In genomic region chr20:62927128-62927705, GRCh38 we compare ENCODE assay signal across 2 cellular contexts.
TF ChIP-seq lines count a peak whose summit lies in the region.

No MANE protein-coding gene starts in this region.

TF ChIP-seq in SK-N-SH, 30 proteins besides CTCF, POLR2A, EP300 and RAD21 (continued from another document):
- TF ChIP-seq, protein P1, sequence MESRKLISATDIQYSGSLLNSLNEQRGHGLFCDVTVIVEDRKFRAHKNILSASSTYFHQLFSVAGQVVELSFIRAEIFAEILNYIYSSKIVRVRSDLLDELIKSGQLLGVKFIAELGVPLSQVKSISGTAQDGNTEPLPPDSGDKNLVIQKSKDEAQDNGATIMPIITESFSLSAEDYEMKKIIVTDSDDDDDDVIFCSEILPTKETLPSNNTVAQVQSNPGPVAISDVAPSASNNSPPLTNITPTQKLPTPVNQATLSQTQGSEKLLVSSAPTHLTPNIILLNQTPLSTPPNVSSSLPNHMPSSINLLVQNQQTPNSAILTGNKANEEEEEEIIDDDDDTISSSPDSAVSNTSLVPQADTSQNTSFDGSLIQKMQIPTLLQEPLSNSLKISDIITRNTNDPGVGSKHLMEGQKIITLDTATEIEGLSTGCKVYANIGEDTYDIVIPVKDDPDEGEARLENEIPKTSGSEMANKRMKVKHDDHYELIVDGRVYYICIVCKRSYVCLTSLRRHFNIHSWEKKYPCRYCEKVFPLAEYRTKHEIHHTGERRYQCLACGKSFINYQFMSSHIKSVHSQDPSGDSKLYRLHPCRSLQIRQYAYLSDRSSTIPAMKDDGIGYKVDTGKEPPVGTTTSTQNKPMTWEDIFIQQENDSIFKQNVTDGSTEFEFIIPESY (IDR thresholded peaks at IDR 0.05; ENCODE audit: borderline replicate concordance, low read depth) = no peak
- TF ChIP-seq, protein P2, sequence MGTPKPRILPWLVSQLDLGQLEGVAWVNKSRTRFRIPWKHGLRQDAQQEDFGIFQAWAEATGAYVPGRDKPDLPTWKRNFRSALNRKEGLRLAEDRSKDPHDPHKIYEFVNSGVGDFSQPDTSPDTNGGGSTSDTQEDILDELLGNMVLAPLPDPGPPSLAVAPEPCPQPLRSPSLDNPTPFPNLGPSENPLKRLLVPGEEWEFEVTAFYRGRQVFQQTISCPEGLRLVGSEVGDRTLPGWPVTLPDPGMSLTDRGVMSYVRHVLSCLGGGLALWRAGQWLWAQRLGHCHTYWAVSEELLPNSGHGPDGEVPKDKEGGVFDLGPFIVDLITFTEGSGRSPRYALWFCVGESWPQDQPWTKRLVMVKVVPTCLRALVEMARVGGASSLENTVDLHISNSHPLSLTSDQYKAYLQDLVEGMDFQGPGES (IDR thresholded peaks at IDR 0.05; ENCODE audit: low read depth, low read length) = no peak
- TF ChIP-seq MXI1 (IDR thresholded peaks at IDR 0.05; ENCODE audit: low read depth, low read length) = no peak
- no peak for TF ChIP-seq RXRA (IDR thresholded peaks at IDR 0.05; ENCODE audit: borderline replicate concordance, low read depth)
- TF ChIP-seq MAX (IDR thresholded peaks at IDR 0.05; ENCODE audit: low read depth) = no peak
- no peak for TF ChIP-seq SMC3 (IDR thresholded peaks at IDR 0.05; ENCODE audit: low read depth, low read length)
- no peak for TF ChIP-seq MEF2A (IDR thresholded peaks at IDR 0.05; ENCODE audit: borderline replicate concordance, low read depth)
- TF ChIP-seq, protein P3, sequence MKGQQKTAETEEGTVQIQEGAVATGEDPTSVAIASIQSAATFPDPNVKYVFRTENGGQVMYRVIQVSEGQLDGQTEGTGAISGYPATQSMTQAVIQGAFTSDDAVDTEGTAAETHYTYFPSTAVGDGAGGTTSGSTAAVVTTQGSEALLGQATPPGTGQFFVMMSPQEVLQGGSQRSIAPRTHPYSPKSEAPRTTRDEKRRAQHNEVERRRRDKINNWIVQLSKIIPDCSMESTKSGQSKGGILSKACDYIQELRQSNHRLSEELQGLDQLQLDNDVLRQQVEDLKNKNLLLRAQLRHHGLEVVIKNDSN (IDR thresholded peaks at IDR 0.05; ENCODE audit: borderline replicate concordance, low read depth) = no peak
- TF ChIP-seq EZH2phosphoT487 (IDR thresholded peaks at IDR 0.05; ENCODE audit: borderline replicate concordance, low read depth) = no peak

TF ChIP-seq in SK-N-SH treated with all-trans-retinoic acid at 6 μM for 48 hours, 23 proteins besides CTCF, POLR2A, EP300 and RAD21 (continued from another document):
- TF ChIP-seq, protein P4, sequence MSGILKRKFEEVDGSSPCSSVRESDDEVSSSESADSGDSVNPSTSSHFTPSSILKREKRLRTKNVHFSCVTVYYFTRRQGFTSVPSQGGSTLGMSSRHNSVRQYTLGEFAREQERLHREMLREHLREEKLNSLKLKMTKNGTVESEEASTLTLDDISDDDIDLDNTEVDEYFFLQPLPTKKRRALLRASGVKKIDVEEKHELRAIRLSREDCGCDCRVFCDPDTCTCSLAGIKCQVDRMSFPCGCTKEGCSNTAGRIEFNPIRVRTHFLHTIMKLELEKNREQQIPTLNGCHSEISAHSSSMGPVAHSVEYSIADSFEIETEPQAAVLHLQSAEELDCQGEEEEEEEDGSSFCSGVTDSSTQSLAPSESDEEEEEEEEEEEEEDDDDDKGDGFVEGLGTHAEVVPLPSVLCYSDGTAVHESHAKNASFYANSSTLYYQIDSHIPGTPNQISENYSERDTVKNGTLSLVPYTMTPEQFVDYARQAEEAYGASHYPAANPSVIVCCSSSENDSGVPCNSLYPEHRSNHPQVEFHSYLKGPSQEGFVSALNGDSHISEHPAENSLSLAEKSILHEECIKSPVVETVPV (CRISPR knock-in tag; IDR thresholded peaks at IDR 0.05) = no peak
- TF ChIP-seq ZFP30 (CRISPR knock-in tag; IDR thresholded peaks at IDR 0.05) (no peak), ZFP3 (CRISPR knock-in tag; IDR thresholded peaks at IDR 0.05) (no peak), ZNF70 (CRISPR knock-in tag; IDR thresholded peaks at IDR 0.05) (no peak), ZNF565 (CRISPR knock-in tag; conservative IDR thresholded peaks at IDR 0.05; ENCODE audit: low read depth) (no peak), ZNF8 (CRISPR knock-in tag; IDR thresholded peaks at IDR 0.05) (no peak)
